ENCODE assay signal across 14 cellular contexts in the genomic region with DNA sequence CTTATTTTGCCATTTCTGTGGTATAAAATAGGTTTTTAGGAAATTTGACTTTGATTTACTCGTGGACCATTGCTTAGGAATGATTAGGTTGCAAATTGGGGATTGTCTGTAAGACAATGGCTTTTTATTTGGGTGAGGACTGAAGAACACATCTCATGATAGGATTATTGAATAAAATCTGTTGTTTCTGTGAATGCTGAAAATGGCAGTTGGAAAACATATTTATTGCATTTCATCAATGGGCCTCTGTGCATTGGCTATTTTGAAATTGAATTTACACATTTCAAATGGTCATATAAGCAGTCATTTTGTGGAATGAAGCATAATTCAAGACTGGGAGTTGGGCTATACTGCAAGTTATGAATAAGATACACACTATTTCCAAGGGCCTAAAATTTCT.
"Had no signal": no experiment of that assay in that cellular context is flagged by ENCODE, and none has a peak within 500 bp of the region (broad histone marks: within the 10 kb centered on the region; RNA-seq: fewer than 3 reads in every experiment).

No MANE protein-coding gene starts in this region.

- H3K9me3 ChIP-seq: body of pancreas, suprapubic skin had no signal

- ATAC-seq: activated CD4-positive, CD25-positive, alpha-beta regulatory T cell treated with anti-CD3 and anti-CD28 coated beads, Interleukin-2, amount 50 U/mL, for 24 hours; effector memory CD8-positive, alpha-beta T cell; natural killer cell treated with Interleukin-12 subunit alpha and Interleukin-12 subunit beta and Interleukin-15 and Interleukin-18, amount 100 ng/mL, for 72 hours; stimulated activated naive CD8-positive, alpha-beta T cell treated with anti-CD3 and anti-CD28 coated beads, Interleukin-15, Interleukin-2, amounts not matched to agents 100 U/mL and 50 U/mL, for 24 hours had no signal

- H3K36me3 ChIP-seq: suprapubic skin had no signal

- H3K36me3 Mint-ChIP-seq: activated naive CD4-positive, alpha-beta T cell treated with anti-CD3 and anti-CD28 coated beads, Interleukin-2, amount 50 U/mL, for 24 hours; natural killer cell treated with Interleukin-12 subunit alpha and Interleukin-12 subunit beta and Interleukin-15 and Interleukin-18, amount 100 ng/mL, for 72 hours had no signal

- H3K4me1 Mint-ChIP-seq: activated naive CD4-positive, alpha-beta T cell treated with anti-CD3 and anti-CD28 coated beads, Interleukin-2, amount 50 U/mL, for 24 hours had no signal

- DNase-seq: activated effector memory CD4-positive, alpha-beta T cell treated with Interleukin-2 at 50 U/mL for 16 hours; activated T-cell treated with anti-CD3 and anti-CD28 coated beads, Interleukin-2, amount 50 U/mL, for 1 hour; cerebellar nuclear complex; effector memory CD8-positive, alpha-beta T cell; stimulated activated CD4-positive, alpha-beta T cell treated with anti-CD3 and anti-CD28 coated beads, Interleukin-4, amount 100 ng/mL, for 1 hour; stimulated activated CD8-positive, alpha-beta memory T cell treated with anti-CD3 and anti-CD28 coated beads, Interleukin-4, amount 100 ng/mL, for 48 hours; stimulated activated naive CD8-positive, alpha-beta T cell treated with anti-CD3 and anti-CD28 coated beads, Interleukin-15, Interleukin-2, amounts not matched to agents 100 U/mL and 50 U/mL, for 24 hours had no signal

- H3K4me3 Mint-ChIP-seq: activated naive CD4-positive, alpha-beta T cell treated with anti-CD3 and anti-CD28 coated beads, Interleukin-2, amount 50 U/mL, for 24 hours; dendritic cell treated with granulocyte-macrophage colony-stimulating factor and Interleukin-4, amounts not matched to agents 40 ng/mL and 50 ng/mL, for 4 days; effector memory CD8-positive, alpha-beta T cell; natural killer cell treated with Interleukin-12 subunit alpha and Interleukin-12 subunit beta and Interleukin-15 and Interleukin-18, amount 100 ng/mL, for 72 hours; T-helper 2 cell treated with Interferon-gamma antibody and Interleukin-4, amounts not matched to agents 5 μg/mL and 100 μg/mL, for 36 hours had no signal

- H3K9me3 Mint-ChIP-seq: activated naive CD4-positive, alpha-beta T cell treated with anti-CD3 and anti-CD28 coated beads, Interleukin-2, amount 50 U/mL, for 24 hours; dendritic cell treated with granulocyte-macrophage colony-stimulating factor and Interleukin-4, amounts not matched to agents 40 ng/mL and 50 ng/mL, for 4 days; effector memory CD8-positive, alpha-beta T cell; natural killer cell treated with Interleukin-12 subunit alpha and Interleukin-12 subunit beta and Interleukin-15 and Interleukin-18, amount 100 ng/mL, for 72 hours; T-helper 2 cell treated with Interferon-gamma antibody and Interleukin-4, amounts not matched to agents 5 μg/mL and 100 μg/mL, for 36 hours had no signal

- H3K27ac ChIP-seq: suprapubic skin had no signal

- H3K27me3 ChIP-seq: body of pancreas, suprapubic skin had no signal

- H3K27me3 Mint-ChIP-seq: activated naive CD4-positive, alpha-beta T cell treated with anti-CD3 and anti-CD28 coated beads, Interleukin-2, amount 50 U/mL, for 24 hours had no signal

- H3K4me3 ChIP-seq: body of pancreas, suprapubic skin had no signal

- H3K27ac Mint-ChIP-seq: activated naive CD4-positive, alpha-beta T cell treated with anti-CD3 and anti-CD28 coated beads, Interleukin-2, amount 50 U/mL, for 24 hours; dendritic cell treated with granulocyte-macrophage colony-stimulating factor and Interleukin-4, amounts not matched to agents 40 ng/mL and 50 ng/mL, for 4 days; effector memory CD8-positive, alpha-beta T cell; natural killer cell treated with Interleukin-12 subunit alpha and Interleukin-12 subunit beta and Interleukin-15 and Interleukin-18, amount 100 ng/mL, for 72 hours; T-helper 2 cell treated with Interferon-gamma antibody and Interleukin-4, amounts not matched to agents 5 μg/mL and 100 μg/mL, for 36 hours had no signal
